Comparison of ENCODE assay signal across 1 cellular context in the genomic region with DNA sequence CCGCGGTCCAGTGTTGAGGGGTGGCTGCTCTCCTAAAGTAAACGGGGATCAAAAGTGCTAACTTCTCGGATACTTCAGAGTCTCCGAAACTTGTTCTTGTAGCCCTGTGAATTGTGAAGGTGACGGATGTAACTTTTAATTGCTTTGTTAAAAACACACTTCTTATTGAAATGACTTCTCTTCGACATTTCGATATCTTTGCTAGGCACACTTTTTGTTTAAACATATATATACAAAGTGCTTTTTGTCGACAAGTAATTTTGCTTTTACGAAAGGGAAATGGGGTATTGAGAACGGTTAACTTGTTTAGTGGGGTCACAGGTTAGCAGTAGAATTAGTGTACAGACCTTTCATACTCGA.
TF ChIP-seq lines count a peak whose summit lies in the region.

No MANE protein-coding gene starts in this region.

TF ChIP-seq in A549, 52 proteins besides CTCF, POLR2A, EP300 and RAD21 (continued from another document):
- no peak for TF ChIP-seq NPAS2 (CRISPR knock-in tag; IDR thresholded peaks at IDR 0.05; ENCODE audit: borderline replicate concordance)
- no peak for TF ChIP-seq ZNF302 (CRISPR knock-in tag; IDR thresholded peaks at IDR 0.05)
- no peak for TF ChIP-seq SMC3 (IDR thresholded peaks at IDR 0.05)
- TF ChIP-seq ZC3H11A (IDR thresholded peaks at IDR 0.05) = no peak
- no peak for TF ChIP-seq CHD2 (IDR thresholded peaks at IDR 0.05; ENCODE audit: low read length, partially characterized antibody)
- no peak for TF ChIP-seq HMGXB4 (CRISPR knock-in tag; IDR thresholded peaks at IDR 0.05; ENCODE audit: borderline replicate concordance)
- no peak for TF ChIP-seq HOXB5 (CRISPR knock-in tag; IDR thresholded peaks at IDR 0.05)
- no peak for TF ChIP-seq EHMT2 (IDR thresholded peaks at IDR 0.05; ENCODE audit: low read depth)
- TF ChIP-seq MAZ (IDR thresholded peaks at IDR 0.05; ENCODE audit: borderline replicate concordance, low read depth, low read length) = no peak
- TF ChIP-seq ZSCAN20 (CRISPR knock-in tag; IDR thresholded peaks at IDR 0.05) = no peak
- TF ChIP-seq TP53 (CRISPR knock-in tag; IDR thresholded peaks at IDR 0.05) = no peak
- TF ChIP-seq, protein P1, sequence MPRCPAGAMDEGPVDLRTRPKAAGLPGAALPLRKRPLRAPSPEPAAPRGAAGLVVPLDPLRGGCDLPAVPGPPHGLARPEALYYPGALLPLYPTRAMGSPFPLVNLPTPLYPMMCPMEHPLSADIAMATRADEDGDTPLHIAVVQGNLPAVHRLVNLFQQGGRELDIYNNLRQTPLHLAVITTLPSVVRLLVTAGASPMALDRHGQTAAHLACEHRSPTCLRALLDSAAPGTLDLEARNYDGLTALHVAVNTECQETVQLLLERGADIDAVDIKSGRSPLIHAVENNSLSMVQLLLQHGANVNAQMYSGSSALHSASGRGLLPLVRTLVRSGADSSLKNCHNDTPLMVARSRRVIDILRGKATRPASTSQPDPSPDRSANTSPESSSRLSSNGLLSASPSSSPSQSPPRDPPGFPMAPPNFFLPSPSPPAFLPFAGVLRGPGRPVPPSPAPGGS (IDR thresholded peaks at IDR 0.05) = no peak
- TF ChIP-seq ZFP36 (IDR thresholded peaks at IDR 0.05; ENCODE audit: borderline replicate concordance, partially characterized antibody) = no peak
- no peak for TF ChIP-seq E2F6 (IDR thresholded peaks at IDR 0.05; ENCODE audit: borderline replicate concordance, low read depth)
- no peak for TF ChIP-seq FOSB (CRISPR knock-in tag; IDR thresholded peaks at IDR 0.05)
- TF ChIP-seq RARB (CRISPR knock-in tag; IDR thresholded peaks at IDR 0.05) = no peak
- no peak for TF ChIP-seq ESRRA (IDR thresholded peaks at IDR 0.05; ENCODE audit: borderline replicate concordance, low read length)
- TF ChIP-seq MAX (IDR thresholded peaks at IDR 0.05) = no peak
